ENCODE assay signal across 1 cellular context in the genomic region with DNA sequence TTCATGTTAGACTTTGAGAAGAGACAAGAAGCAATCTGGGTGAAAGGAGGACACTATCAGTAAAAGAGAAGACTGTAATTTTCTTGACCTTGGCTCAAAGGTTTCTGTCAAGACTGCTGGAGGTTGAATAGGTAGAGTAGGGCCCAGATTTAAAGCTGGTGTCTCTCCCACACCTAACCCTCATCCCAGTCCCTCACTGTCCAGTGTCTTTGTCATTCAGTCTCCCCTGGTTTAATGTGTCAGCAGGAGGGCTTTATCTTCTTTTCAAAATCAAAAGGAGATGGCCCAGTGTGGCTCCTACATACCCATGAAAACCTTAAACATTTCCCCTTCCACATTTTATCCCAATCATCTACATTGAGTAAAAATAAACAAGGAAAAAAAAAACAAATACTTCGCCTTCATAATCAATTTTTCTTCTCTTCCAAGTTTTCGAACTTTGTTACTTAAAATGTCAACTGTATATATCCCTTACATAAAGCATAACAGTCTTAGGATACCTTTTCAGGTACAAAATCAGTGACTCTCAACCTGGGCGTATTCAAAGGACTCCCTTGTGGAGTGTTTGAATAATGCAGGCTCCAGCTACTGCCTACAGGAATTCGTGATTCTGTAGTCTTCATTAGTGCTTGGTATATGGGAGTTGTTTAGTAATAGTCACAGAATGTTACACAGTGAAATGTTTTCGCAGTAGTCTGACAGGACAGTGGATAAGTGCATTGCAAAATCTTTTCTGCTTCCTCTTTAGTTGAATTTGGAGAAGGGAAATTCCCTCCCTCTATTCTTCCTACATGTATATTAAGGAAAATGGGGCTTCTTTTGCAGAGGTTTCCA.
TF ChIP-seq lines count a peak whose summit lies in the region.

No MANE protein-coding gene starts in this region.

TF ChIP-seq in IMR-90, 13 proteins besides CTCF, POLR2A, EP300 and RAD21:
- TF ChIP-seq MAZ (IDR thresholded peaks at IDR 0.05; ENCODE audit: borderline replicate concordance, low read depth, low read length) (no peak), MAFK (IDR thresholded peaks at IDR 0.05; ENCODE audit: low read depth, low read length) (no peak), USF2 (IDR thresholded peaks at IDR 0.05; ENCODE audit: low read depth, low read length) (no peak), SMC3 (IDR thresholded peaks at IDR 0.05; ENCODE audit: low read depth, low read length) (no peak), FOS (IDR thresholded peaks at IDR 0.05; ENCODE audit: low read depth, low read length) (no peak), NFE2L2 (IDR thresholded peaks at IDR 0.05; ENCODE audit: low read depth, low read length) (no peak), RFX5 (IDR thresholded peaks at IDR 0.05; ENCODE audit: low read depth, low read length) (no peak), MXI1 (IDR thresholded peaks at IDR 0.05; ENCODE audit: borderline replicate concordance, low read depth, low read length) (no peak), BHLHE40 (IDR thresholded peaks at IDR 0.05; ENCODE audit: low read depth, low read length) (no peak), RCOR1 (IDR thresholded peaks at IDR 0.05; ENCODE audit: insufficient replicate concordance, low read length) (no peak), CHD1 (IDR thresholded peaks at IDR 0.05; ENCODE audit: low read depth, low read length) (no peak)
- TF ChIP-seq, protein P1, sequence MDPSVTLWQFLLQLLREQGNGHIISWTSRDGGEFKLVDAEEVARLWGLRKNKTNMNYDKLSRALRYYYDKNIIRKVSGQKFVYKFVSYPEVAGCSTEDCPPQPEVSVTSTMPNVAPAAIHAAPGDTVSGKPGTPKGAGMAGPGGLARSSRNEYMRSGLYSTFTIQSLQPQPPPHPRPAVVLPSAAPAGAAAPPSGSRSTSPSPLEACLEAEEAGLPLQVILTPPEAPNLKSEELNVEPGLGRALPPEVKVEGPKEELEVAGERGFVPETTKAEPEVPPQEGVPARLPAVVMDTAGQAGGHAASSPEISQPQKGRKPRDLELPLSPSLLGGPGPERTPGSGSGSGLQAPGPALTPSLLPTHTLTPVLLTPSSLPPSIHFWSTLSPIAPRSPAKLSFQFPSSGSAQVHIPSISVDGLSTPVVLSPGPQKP (IDR thresholded peaks at IDR 0.05; ENCODE audit: borderline replicate concordance, low read depth, low read length) = no peak
